In genomic region chr14:55620277-55620676, GRCh38 we compare ENCODE assay signal across 21 cellular contexts. TPM values are rescaled to one million over a fixed set of nuclear protein-coding genes. Genes with fewer than 3 reads are reported as not detected.
DNase-seq lines count a peak whose midpoint lies in the region; ATAC-seq, FAIRE-seq and TF ChIP-seq lines count a peak whose summit lies in the region.
"Had no signal": no experiment of that assay in that cellular context is flagged by ENCODE, and none has a peak within 500 bp of the region (broad histone marks: within the 10 kb centered on the region; RNA-seq: fewer than 3 reads in every experiment).

No MANE protein-coding gene starts in this region.

- TF ChIP-seq CTCF in HEK293 (tag by site-specific recombination; IDR thresholded peaks at IDR 0.05): no peak
- no peak for TF ChIP-seq CTCF in K562 (IDR thresholded peaks at IDR 0.05 in 2 of 3, conservative IDR thresholded peaks at IDR 0.05 in 1 of 3; ENCODE audit: insufficient read depth in 2 of 3, low read depth in 1 of 3, low read length in 3 of 3)
- no peak for TF ChIP-seq CTCF in body of pancreas (IDR thresholded peaks at IDR 0.05)

- in situ Hi-C loops in K562 (cut with MboI): no loop called here

- CTCF ChIA-PET in HEK293 (lab: Yijun Ruan, JAX): no interaction called here
- CTCF ChIA-PET in K562 (lab: Yijun Ruan, JAX; ENCODE audit: low intra/inter-chr PET ratio): no interaction called here

- intact Hi-C loops in K562 (cut with micrococcal nuclease) (no loop called here), body of pancreas (cut with DNase I) (no loop called here)

- no peak overlapping the region for H3K4me2 ChIP-seq in K562 (ENCODE audit: insufficient read depth, low read length)
- H3K4me2 ChIP-seq: A549 had no signal

- no peaks in the 10 kb centered on the region for H3K79me2 ChIP-seq in K562 (ENCODE audit: control insufficient read depth, insufficient read depth, low read length)

- TF ChIP-seq RAD21 in K562 (CRISPR knock-in tag; conservative IDR thresholded peaks at IDR 0.05 in 1 of 2, IDR thresholded peaks at IDR 0.05 in 1 of 2): no peak

- no peaks in the 10 kb centered on the region for H3K27me3 ChIP-seq in K562 (ENCODE audit: control insufficient read depth in 2 of 2, insufficient read depth in 2 of 2, low read length in 2 of 2)
- no peaks in the 10 kb centered on the region for H3K27me3 ChIP-seq in body of pancreas

- no peaks in the 10 kb centered on the region for H3K9me3 ChIP-seq in HEK293 (ENCODE audit: control insufficient read depth, insufficient read depth, low read depth, low read length)
- peaks cover 6% of the 10 kb centered on the region for H3K9me3 ChIP-seq in K562 (replicated peaks; ENCODE audit: control insufficient read depth, insufficient read depth, low read depth, low read length)
- peaks cover 0 to 10% (median 0%) of the 10 kb centered on the region in 3 donors for H3K9me3 ChIP-seq in body of pancreas

- H3K36me3 ChIP-seq in HEK293 (ENCODE audit: control insufficient read depth in 2 of 2, insufficient read depth in 1 of 2, low read length in 2 of 2) (peaks cover 48 to 86% of the 10 kb centered on the region in 2 experiments), K562 (ENCODE audit: control insufficient read depth, insufficient read depth, low read length) (peaks cover 65% of the 10 kb centered on the region), body of pancreas (replicated peaks in 1 of 2; ENCODE audit: insufficient read depth in 1 of 2, low read depth in 2 of 2) (peaks cover 13 to 23% of the 10 kb centered on the region in 2 donors)

- WGBS in K562 (ENCODE audit: insufficient coverage, low coverage, missing lambda C conversion rate): 100% methylated on average over 1 of the region's 1 CpG
- 95 to 100% methylated on average over 1 of the region's 1 CpG for WGBS in body of pancreas, 2 donors

- ATAC-seq in K562: no peak
- no peak for ATAC-seq in HG02970 (IDR thresholded peaks at IDR 0.05; ENCODE audit: low FRiP score, unreplicated experiment)
- ATAC-seq in body of pancreas: no peak
- ATAC-seq: A549; CD8-positive, alpha-beta T cell had no signal

- H4K20me1 ChIP-seq in K562 (replicated peaks; ENCODE audit: control insufficient read depth, insufficient read depth, low read length): no peaks in the 10 kb centered on the region

- H2AFZ ChIP-seq in K562 (ENCODE audit: low read depth, low read length): no peak overlapping the region

- TF ChIP-seq POLR2A in K562 (conservative IDR thresholded peaks at IDR 0.05) (no peak), body of pancreas (IDR thresholded peaks at IDR 0.05) (no peak)

- H3K4me1 ChIP-seq in HEK293 (ENCODE audit: control insufficient read depth, insufficient read depth, low read length) (no peaks in the 10 kb centered on the region), K562 (replicated peaks in 1 of 2; ENCODE audit: control insufficient read depth in 2 of 2, insufficient read depth in 2 of 2, low read length in 2 of 2) (no peaks in the 10 kb centered on the region), body of pancreas (peaks cover 11% of the 10 kb centered on the region)
- H3K4me1 ChIP-seq: A549, Caco-2 had no signal

- no TSS peak for BruUV-seq in K562 (replicated peaks; lab: Mats Ljungman, UMichigan)

- H3K27ac ChIP-seq in HEK293 (ENCODE audit: extremely low read depth, low read depth, low read length) (no peak overlapping the region), K562 (ENCODE audit: extremely low read depth, low read depth, low read length) (no peak overlapping the region), body of pancreas (no peak overlapping the region)
- H3K27ac ChIP-seq: 22Rv1, A549, C4-2B had no signal

- no peaks in the 10 kb centered on the region for H3K9me1 ChIP-seq in K562 (ENCODE audit: control insufficient read depth, insufficient read depth, low read length)

- DNase-seq in DMS53 (lab: John Stamatoyannopoulos, UW) (peak; percentile 14), DMS53 treated with DMSO at 0.1 percent for 48 hours (lab: John Stamatoyannopoulos, UW; ENCODE audit: unreplicated experiment) (no peak), K562 (ENCODE audit: extremely low read depth in 1 of 4, low spot score in 3 of 4) (no peak), body of pancreas (no peak)
- DNase-seq in activated effector memory CD4-positive, alpha-beta T cell treated with Interleukin-2 at 50 U/mL for 16 hours: no peak
- DNase-seq: AML-193; Caco-2; Calu3; CD4-positive, alpha-beta T cell; CD8-positive, alpha-beta T cell; DMS79 treated with DMSO at 0.1 percent for 48 hours; GF-D8 had no signal

- POLR2A ChIA-PET in HEK293 (lab: Yijun Ruan, JAX) (no interaction called here), K562 (lab: Yijun Ruan, JAX) (no interaction called here)

- no peak for FAIRE-seq in K562 (lab: Jason Lieb, UNC)
- FAIRE-seq: A549, D721Med, G401.6, GM12891, GM18507 had no signal

- TF ChIP-seq EP300 in K562 (IDR thresholded peaks at IDR 0.05; ENCODE audit: low read length): no peak

- no peak overlapping the region for H3K9ac ChIP-seq in K562 (ENCODE audit: insufficient read depth in 1 of 2, low read depth in 2 of 2, low read length in 2 of 2)

- H3K4me3 ChIP-seq in HEK293 (ENCODE audit: low read depth, low read length) (no peak overlapping the region), K562 (no peak overlapping the region), body of pancreas (no peak overlapping the region)
- H3K4me3 ChIP-seq: A549 had no signal

TF ChIP-seq in HEK293, 187 proteins besides CTCF, POLR2A, EP300 and RAD21:
- TF ChIP-seq GLIS1 (tag by site-specific recombination; IDR thresholded peaks at IDR 0.05) (no peak), SETDB1 (IDR thresholded peaks at IDR 0.05; ENCODE audit: insufficient read length, low read length) (peak; percentile 73), ZNF776 (tag by site-specific recombination; IDR thresholded peaks at IDR 0.05; ENCODE audit: borderline replicate concordance) (no peak), ZNF18 (tag by site-specific recombination; IDR thresholded peaks at IDR 0.05) (no peak), ZBTB21 (tag by site-specific recombination; IDR thresholded peaks at IDR 0.05) (no peak)

TF ChIP-seq in K562, 482 proteins besides CTCF, POLR2A, EP300 and RAD21:
- TF ChIP-seq ZFP36 (IDR thresholded peaks at IDR 0.05; ENCODE audit: low read depth, low read length, partially characterized antibody) (peak; percentile 11), CBX5 (IDR thresholded peaks at IDR 0.05; ENCODE audit: borderline replicate concordance, low read depth) (peak; percentile 61; the same call in 1 of the 2 replicates), ZNF232 (CRISPR knock-in tag; IDR thresholded peaks at IDR 0.05) (no peak)

RNA-seq across cellular contexts. Expression of gene KTN1, which starts 40.3 kb away (rescaled TPM):
- 20.3 and 135 TPM in 2 replicates for total RNA-seq in K562 (2011; cell fraction: chromatin; rRNA removed; ENCODE audit: low replicate concordance)
- total RNA-seq in K562 (2011; cell fraction: nucleolus; rRNA removed): 19.5 and 35.8 TPM in 2 replicates
- 63.8 and 108 TPM in 2 replicates for total RNA-seq in K562 (2011; cell fraction: nucleoplasm; rRNA removed)
- total RNA-seq in K562 (2014; rRNA removed) (51.1 and 57.5 TPM in 2 replicates), K562 (2014; rRNA removed; fragmentation: Illumina TruSeq; extraction: Trizol) (120 and 134 TPM in 2 replicates), K562 (2015; rRNA removed; fragmentation: Illumina TruSeq; extraction: Trizol) (99.6 and 109 TPM in 2 replicates), K562 (2021) (57.5 and 63.6 TPM in 2 replicates), body of pancreas (10 to 100 TPM; 57.0 to 91.8 TPM)
- polyA plus RNA-seq in K562 (2011; rRNA removed) (44.8 and 67.4 TPM in 2 replicates), K562 (2014; fragmentation: Illumina TruSeq; extraction: Trizol) (74.2 and 80.2 TPM in 2 replicates), K562 (2014; fragmentation: Nextera tagmentation; extraction: Ambion mirVana) (10 to 100 TPM; 34.8 to 41.6 TPM), K562 (2014; rRNA removed) (45.3 and 58.4 TPM in 2 replicates)
- 4.3 and 11.4 TPM in 2 replicates for polyA plus RNA-seq in K562 (2011; cell fraction: cytosol; rRNA removed)
- polyA plus RNA-seq in K562 (2011; cell fraction: nucleus; rRNA removed): 20.3 and 31.6 TPM in 2 replicates
- 44.3 and 49.8 TPM in 2 replicates for polyA plus RNA-seq in K562 (2012)
- 101 and 119 TPM in 2 replicates for polyA minus RNA-seq in K562 (2011; rRNA and poly(A)+ RNA removed)
- polyA minus RNA-seq in K562 (2011; cell fraction: cytosol; rRNA and poly(A)+ RNA removed): 29.7 and 30.8 TPM in 2 replicates
- polyA minus RNA-seq in K562 (2011; cell fraction: nucleus; rRNA and poly(A)+ RNA removed): 46.9 and 94.2 TPM in 2 replicates
